21 cellular contexts compared by ENCODE assay signal in genomic region chr5:133431326-133431725, GRCh38.
DNase-seq lines count a peak whose midpoint lies in the region; ATAC-seq, FAIRE-seq and TF ChIP-seq lines count a peak whose summit lies in the region.
"Had no signal": no experiment of that assay in that cellular context is flagged by ENCODE, and none has a peak within 500 bp of the region (broad histone marks: within the 10 kb centered on the region; RNA-seq: fewer than 3 reads in every experiment).

No MANE protein-coding gene starts in this region.

- H3K4me1 ChIP-seq in neural progenitor cell (peaks cover 67% of the 10 kb centered on the region), pancreas (no peaks in the 10 kb centered on the region)
- H3K4me1 ChIP-seq: A549; BLaER1 treated with 17β-estradiol and CSF1 and Interleukin-3, amounts not matched to agents 10 nM and 100 nM; Caco-2 had no signal

- H3K27ac ChIP-seq in neural progenitor cell (no peak overlapping the region), pancreas (no peak overlapping the region)
- H3K27ac ChIP-seq: 22Rv1; A549; BLaER1 treated with 17β-estradiol and CSF1 and Interleukin-3, amounts not matched to agents 10 nM and 100 nM; C4-2B had no signal

- no peaks in the 10 kb centered on the region for H3K36me3 Mint-ChIP-seq in natural killer cell treated with Interleukin-12 subunit alpha and Interleukin-12 subunit beta and Interleukin-15 and Interleukin-18, amount 100 ng/mL, for 72 hours
- no peaks in the 10 kb centered on the region for H3K36me3 Mint-ChIP-seq in natural killer cell
- H3K36me3 Mint-ChIP-seq in neural progenitor cell = no peaks in the 10 kb centered on the region
- H3K36me3 Mint-ChIP-seq: CD8-positive, alpha-beta T cell had no signal

- peaks cover 21% of the 10 kb centered on the region for H3F3A ChIP-seq in neural progenitor cell (ENCODE audit: low read depth)

- no peaks in the 10 kb centered on the region for H3K9me3 Mint-ChIP-seq in natural killer cell treated with Interleukin-12 subunit alpha and Interleukin-12 subunit beta and Interleukin-15 and Interleukin-18, amount 100 ng/mL, for 72 hours
- H3K9me3 Mint-ChIP-seq in natural killer cell (no peaks in the 10 kb centered on the region), neural progenitor cell (no peaks in the 10 kb centered on the region)
- H3K9me3 Mint-ChIP-seq: CD4-positive, alpha-beta T cell; CD8-positive, alpha-beta T cell had no signal

- H3K9ac ChIP-seq in neural progenitor cell = no peak overlapping the region
- H3K9ac ChIP-seq: BLaER1 treated with 17β-estradiol and CSF1 and Interleukin-3, amounts not matched to agents 10 nM and 100 nM had no signal

- H3K4me3 ChIP-seq in neural progenitor cell = no peak overlapping the region
- no peak overlapping the region for H3K4me3 ChIP-seq in pancreas
- H3K4me3 ChIP-seq: A549; BLaER1 treated with 17β-estradiol and CSF1 and Interleukin-3, amounts not matched to agents 10 nM and 100 nM had no signal

- peak; percentile 50 for DNase-seq in natural killer cell treated with Interleukin-12 subunit alpha and Interleukin-12 subunit beta and Interleukin-15 and Interleukin-18, amount 100 ng/mL, for 72 hours (ENCODE audit: low spot score)
- no peak for DNase-seq in natural killer cell
- DNase-seq in ecto neural progenitor cell (ENCODE audit: low spot score) = peak; percentile 12
- DNase-seq in neural progenitor cell (ENCODE audit: low spot score) = peak; percentile 51
- no peak for DNase-seq in pancreas
- DNase-seq: AML-193; Caco-2; Calu3; CD4-positive, alpha-beta T cell; CD8-positive, alpha-beta T cell; DMS79 treated with DMSO at 0.1 percent for 48 hours; GF-D8 had no signal

- intact Hi-C loops in natural killer cell (cut with micrococcal nuclease) = no loop called here
- intact Hi-C loops in pancreas (cut with DNase I) = no loop called here

- 90 to 91% methylated on average over 1 of the region's 1 CpG for WGBS in pancreas, 2 donors

- H3K9me3 ChIP-seq in neural progenitor cell (ENCODE audit: low read depth) (no peaks in the 10 kb centered on the region), pancreas (no peaks in the 10 kb centered on the region)
- H3K9me3 ChIP-seq: A549; BLaER1 treated with 17β-estradiol and CSF1 and Interleukin-3, amounts not matched to agents 10 nM and 100 nM; Caco-2 had no signal

- no peak for FAIRE-seq in pancreas (lab: Jason Lieb, UNC)
- FAIRE-seq: A549, D721Med, G401.6, GM12891 had no signal

- H3K79me2 ChIP-seq in neural progenitor cell (ENCODE audit: low read depth) = no peaks in the 10 kb centered on the region

- no peaks in the 10 kb centered on the region for H3K4me1 Mint-ChIP-seq in natural killer cell treated with Interleukin-12 subunit alpha and Interleukin-12 subunit beta and Interleukin-15 and Interleukin-18, amount 100 ng/mL, for 72 hours (ENCODE audit: low read depth in 2 of 2)
- H3K4me1 Mint-ChIP-seq in natural killer cell = no peaks in the 10 kb centered on the region
- H3K4me1 Mint-ChIP-seq in neural progenitor cell = peaks cover 60% of the 10 kb centered on the region

- H3K27me3 ChIP-seq in neural progenitor cell = no peaks in the 10 kb centered on the region
- H3K27me3 ChIP-seq in pancreas = no peaks in the 10 kb centered on the region
- H3K27me3 ChIP-seq: BLaER1 treated with 17β-estradiol and CSF1 and Interleukin-3, amounts not matched to agents 10 nM and 100 nM had no signal

- H3K27ac Mint-ChIP-seq in natural killer cell treated with Interleukin-12 subunit alpha and Interleukin-12 subunit beta and Interleukin-15 and Interleukin-18, amount 100 ng/mL, for 72 hours = no peak overlapping the region
- H3K27ac Mint-ChIP-seq in natural killer cell (no peak overlapping the region), neural progenitor cell (peak overlapping the region; percentile 52)
- H3K27ac Mint-ChIP-seq: B cell; CD4-positive, alpha-beta T cell; CD8-positive, alpha-beta T cell had no signal

- H2AFZ ChIP-seq in neural progenitor cell (replicated peaks) = no peak overlapping the region

- peaks cover 14 to 23% of the 10 kb centered on the region in 2 donors for H3K27me3 Mint-ChIP-seq in natural killer cell treated with Interleukin-12 subunit alpha and Interleukin-12 subunit beta and Interleukin-15 and Interleukin-18, amount 100 ng/mL, for 72 hours
- H3K27me3 Mint-ChIP-seq in natural killer cell (ENCODE audit: low read depth in 2 of 2) = peaks cover 6% of the 10 kb centered on the region in 2 donors
- H3K27me3 Mint-ChIP-seq in neural progenitor cell (ENCODE audit: insufficient read depth, low read depth) = peaks cover 19% of the 10 kb centered on the region
- H3K27me3 Mint-ChIP-seq: CD4-positive, alpha-beta T cell had no signal

- H3K4me3 Mint-ChIP-seq in natural killer cell treated with Interleukin-12 subunit alpha and Interleukin-12 subunit beta and Interleukin-15 and Interleukin-18, amount 100 ng/mL, for 72 hours = no peak overlapping the region
- H3K4me3 Mint-ChIP-seq in natural killer cell (no peak overlapping the region), neural progenitor cell (no peak overlapping the region)
- H3K4me3 Mint-ChIP-seq: B cell; CD4-positive, alpha-beta T cell; CD8-positive, alpha-beta T cell had no signal

- no peak for ATAC-seq in natural killer cell treated with Interleukin-12 subunit alpha and Interleukin-12 subunit beta and Interleukin-15 and Interleukin-18, amount 100 ng/mL, for 72 hours
- ATAC-seq in natural killer cell (no peak), pancreas (no peak), HG02852 (IDR thresholded peaks at IDR 0.05; ENCODE audit: unreplicated experiment) (no peak)
- ATAC-seq: A549; CD8-positive, alpha-beta T cell had no signal

- peak overlapping the region; percentile 24 for H3K4me2 ChIP-seq in neural progenitor cell
- H3K4me2 ChIP-seq: A549; BLaER1 treated with 17β-estradiol and CSF1 and Interleukin-3, amounts not matched to agents 10 nM and 100 nM had no signal

- H3K36me3 ChIP-seq in neural progenitor cell (no peaks in the 10 kb centered on the region), pancreas (no peaks in the 10 kb centered on the region)
- H3K36me3 ChIP-seq: BLaER1 treated with 17β-estradiol and CSF1 and Interleukin-3, amounts not matched to agents 10 nM and 100 nM had no signal

- TF ChIP-seq CTCF in natural killer cell (IDR thresholded peaks at IDR 0.05) = no peak
- no peak for TF ChIP-seq CTCF in neural progenitor cell (IDR thresholded peaks at IDR 0.05)
- no peak for TF ChIP-seq CTCF in pancreas (IDR thresholded peaks at IDR 0.05)

- H4K20me1 ChIP-seq in neural progenitor cell (ENCODE audit: low read depth) = no peaks in the 10 kb centered on the region
- H4K20me1 ChIP-seq: BLaER1 treated with 17β-estradiol and CSF1 and Interleukin-3, amounts not matched to agents 10 nM and 100 nM had no signal

Comparison
In these comparisons a context has a peak if more than half of its experiments do, and no peak if none do; other contexts are left out.
1. DNase-seq: peak in natural killer cell treated with Interleukin-12 subunit alpha and Interleukin-12 subunit beta and Interleukin-15 and Interleukin-18, amount 100 ng/mL, for 72 hours (single experiment), ecto neural progenitor cell (single experiment) and neural progenitor cell (single experiment); none in natural killer cell (single experiment) and pancreas (0 of 6).